ENCODE assay signal across 16 cellular contexts in genomic region chr17:75552425-75552824, GRCh38.
"Had no signal": no experiment of that assay in that cellular context is flagged by ENCODE, and none has a peak within 500 bp of the region (broad histone marks: within the 10 kb centered on the region; RNA-seq: fewer than 3 reads in every experiment).

No MANE protein-coding gene starts in this region.

- H3K36me3 ChIP-seq: prostate gland, suprapubic skin, upper lobe of right lung had no signal

- H3K9me3 Mint-ChIP-seq: activated naive CD4-positive, alpha-beta T cell treated with anti-CD3 and anti-CD28 coated beads for 36 hours; naive thymus-derived CD4-positive, alpha-beta T cell; stimulated activated naive B cell treated with anti-CD40 and anti-IgM and Interleukin-4, amounts not matched to agents 10 μg/mL and 1 μg/mL and 100 μg/mL, for 72 hours had no signal

- H3K4me3 Mint-ChIP-seq: activated naive CD4-positive, alpha-beta T cell treated with anti-CD3 and anti-CD28 coated beads for 36 hours; naive thymus-derived CD4-positive, alpha-beta T cell; stimulated activated naive B cell treated with anti-CD40 and anti-IgM and Interleukin-4, amounts not matched to agents 10 μg/mL and 1 μg/mL and 100 μg/mL, for 72 hours had no signal

- H3K27me3 ChIP-seq: spleen, suprapubic skin, upper lobe of right lung had no signal

- H3K27ac Mint-ChIP-seq: activated naive CD4-positive, alpha-beta T cell treated with anti-CD3 and anti-CD28 coated beads for 36 hours; naive thymus-derived CD4-positive, alpha-beta T cell; stimulated activated naive B cell treated with anti-CD40 and anti-IgM and Interleukin-4, amounts not matched to agents 10 μg/mL and 1 μg/mL and 100 μg/mL, for 72 hours had no signal

- H3K4me1 Mint-ChIP-seq: naive thymus-derived CD4-positive, alpha-beta T cell; stimulated activated naive B cell treated with anti-CD40 and anti-IgM and Interleukin-4, amounts not matched to agents 10 μg/mL and 1 μg/mL and 100 μg/mL, for 72 hours had no signal

- H3K36me3 Mint-ChIP-seq: stimulated activated naive B cell treated with anti-CD40 and anti-IgM and Interleukin-4, amounts not matched to agents 10 μg/mL and 1 μg/mL and 100 μg/mL, for 72 hours had no signal

- H3K4me3 ChIP-seq: prostate gland, spleen, suprapubic skin, upper lobe of right lung had no signal

- H3K27me3 Mint-ChIP-seq: naive thymus-derived CD4-positive, alpha-beta T cell; stimulated activated naive B cell treated with anti-CD40 and anti-IgM and Interleukin-4, amounts not matched to agents 10 μg/mL and 1 μg/mL and 100 μg/mL, for 72 hours had no signal

- ATAC-seq: naive thymus-derived CD4-positive, alpha-beta T cell; stimulated activated naive B cell treated with anti-CD40 and anti-IgM and Interleukin-4, amounts not matched to agents 10 μg/mL and 1 μg/mL and 100 μg/mL, for 72 hours; upper lobe of right lung had no signal

- H3K9me3 ChIP-seq: prostate gland, spleen, suprapubic skin, upper lobe of right lung had no signal

- H3K27ac ChIP-seq: epithelial cell of prostate, prostate gland, spleen, suprapubic skin had no signal

- DNase-seq: activated CD4-positive, alpha-beta T cell treated with anti-CD3 and anti-CD28 coated beads for 48 hours; activated naive CD4-positive, alpha-beta T cell treated with anti-CD3 and anti-CD28 coated beads for 36 hours; caudate nucleus; cortex of kidney; effector CD8-positive, alpha-beta T cell; hippocampal formation; naive thymus-derived CD4-positive, alpha-beta T cell; occipital lobe; spleen; stimulated activated CD4-positive, alpha-beta T cell treated with anti-CD3 and anti-CD28 coated beads, Interleukin-2, amount 100 ng/mL, for 24 hours; stimulated activated naive B cell treated with anti-CD40 and anti-IgM and Interleukin-4, amounts not matched to agents 10 μg/mL and 1 μg/mL and 100 μg/mL, for 72 hours; T-helper 1 cell; upper lobe of right lung had no signal
